ENCODE assay signal across 8 cellular contexts in genomic region chr5:90409318-90410177, GRCh38. TPM values are rescaled to one million over a fixed set of nuclear protein-coding genes. Genes with fewer than 3 reads are reported as not detected.
DNase-seq lines count a peak whose midpoint lies in the region; ATAC-seq and TF ChIP-seq lines count a peak whose summit lies in the region.

CETN3 (minus strand) TSS chr5:90409756; CDS start chr5:90409661, 95 bp downstream.

- no peaks in the 10 kb centered on the region for H3K9me3 ChIP-seq in ascending aorta
- H3K9me3 ChIP-seq in right atrium auricular region = no peaks in the 10 kb centered on the region
- no peaks in the 10 kb centered on the region for H3K9me3 ChIP-seq in uterus

- DNase-seq in NCI-H187 (lab: John Stamatoyannopoulos, UW) = peak; percentile 93 to 96
- DNase-seq in ascending aorta (ENCODE audit: low spot score in 2 of 2) = peak; percentile 80 to 95
- DNase-seq in right atrium auricular region (ENCODE audit: low spot score) = peak; percentile 93
- DNase-seq in pulmonary artery endothelial cell (ENCODE audit: low read depth, low spot score) = peak; percentile 87
- DNase-seq in uterus = peak; percentile 92 to 95

- H3K4me1 ChIP-seq in ascending aorta (peaks cover 0 to 5% of the 10 kb centered on the region in 2 donors), right atrium auricular region (peaks cover 0 to 13% of the 10 kb centered on the region in 2 donors), uterus (no peaks in the 10 kb centered on the region)

- H3K27ac ChIP-seq in ascending aorta (peak within 1 kb of the TSS; percentile 95 to 98), right atrium auricular region (peak within 1 kb of the TSS; percentile 97 to 98), uterus (peak within 1 kb of the TSS; percentile 93 to 97)

- H3K36me3 ChIP-seq in ascending aorta (peaks cover 0 to 11% of the 10 kb centered on the region in 2 donors), right atrium auricular region (no peaks in the 10 kb centered on the region), uterus (no peaks in the 10 kb centered on the region)

- ATAC-seq in GM18502 (IDR thresholded peaks at IDR 0.05; ENCODE audit: poor library complexity, unreplicated experiment) (peak; percentile 95), HG02943 (IDR thresholded peaks at IDR 0.05; ENCODE audit: low read depth, unreplicated experiment) (peak; percentile 96)

- intact Hi-C loops in T-helper 2 cell treated with Interferon-gamma antibody and Interleukin-4, amounts not matched to agents 100 ng/mL and 5 ng/mL, for 36 hours (cut with micrococcal nuclease) = loop anchor here (1.0 to 2.0 kb wide), 4 partner anchors 29 to 971 kb away; partner anchors contain the start of genes LYSMD3, MBLAC2 and POLR3G
- intact Hi-C loops in ascending aorta (cut with DNase I) (loop anchor here (1.0 to 10.0 kb wide), 5 partner anchors 63 to 1747 kb away; partner anchors contain the start of genes LYSMD3, MBLAC2, MEF2C and POLR3G), uterus (cut with DNase I; ENCODE audit: low total_unique reads) (loop anchor here (10.0 kb wide), 1 partner anchor 125 kb away; no protein-coding TSS in a partner anchor)

- peak; percentile 84 to 91 for TF ChIP-seq POLR2A in uterus (IDR thresholded peaks at IDR 0.05)

- no peaks in the 10 kb centered on the region for H3K27me3 ChIP-seq in ascending aorta
- H3K27me3 ChIP-seq in right atrium auricular region = no peaks in the 10 kb centered on the region
- H3K27me3 ChIP-seq in uterus = no peaks in the 10 kb centered on the region

- no peak for TF ChIP-seq CTCF in ascending aorta (IDR thresholded peaks at IDR 0.05)
- no peak for TF ChIP-seq CTCF in right atrium auricular region (IDR thresholded peaks at IDR 0.05)
- peak in 2 of 4 experiments; percentile 2 to 7 for TF ChIP-seq CTCF in uterus (IDR thresholded peaks at IDR 0.05)

- H3K4me3 ChIP-seq in ascending aorta = peak within 1 kb of the TSS; percentile 89 to 97
- H3K4me3 ChIP-seq in right atrium auricular region = peak within 1 kb of the TSS; percentile 78 to 86
- H3K4me3 ChIP-seq in uterus = peak within 1 kb of the TSS; percentile 62 to 79

RNA-seq across cellular contexts. Expression of gene CETN3, which starts in this region (rescaled TPM):
- total RNA-seq in T-helper 2 cell treated with Interferon-gamma antibody and Interleukin-4, amounts not matched to agents 100 ng/mL and 5 ng/mL, for 36 hours = 29.6 and 32.2 TPM in 2 replicates
- total RNA-seq in ascending aorta = 36.7 TPM
- total RNA-seq in right atrium auricular region = 10 to 100 TPM in 1 of 2 donors, 1 to 10 TPM in 1; 5.9 to 14.2 TPM
- total RNA-seq in pulmonary artery endothelial cell = 9.2 and 19.8 TPM in 2 replicates
- total RNA-seq in uterus = 10 to 100 TPM; 16.8 to 80.4 (median 57.6) TPM

Comparison
In these comparisons a context has a peak if more than half of its experiments do, and no peak if none do; other contexts are left out.
1. Peak in every context shown above with its lines: DNase-seq, ATAC-seq, H3K4me3 ChIP-seq and H3K27ac ChIP-seq.